In the genomic region with DNA sequence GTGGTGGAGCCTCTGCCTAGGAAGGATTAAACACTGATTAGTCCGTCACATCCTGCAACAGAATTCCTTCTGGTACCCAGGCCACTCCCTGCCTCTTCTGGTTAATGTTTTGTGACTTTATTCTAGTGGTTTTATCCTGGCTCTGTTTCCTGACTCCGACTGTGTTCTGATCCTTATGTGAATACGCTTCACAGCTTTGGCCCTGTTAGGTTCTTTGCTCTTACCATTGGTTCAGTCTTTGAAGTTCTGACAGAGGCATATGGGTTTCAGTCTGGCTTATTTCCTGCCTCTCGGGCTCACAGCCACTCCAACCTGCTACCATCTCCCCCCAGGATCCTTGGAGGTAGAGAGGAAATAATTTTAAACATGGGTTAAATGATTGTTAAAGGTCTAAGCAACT, we compare ENCODE assay signal across 14 cellular contexts.
"Had no signal": no experiment of that assay in that cellular context is flagged by ENCODE, and none has a peak within 500 bp of the region (broad histone marks: within the 10 kb centered on the region; RNA-seq: fewer than 3 reads in every experiment).

No MANE protein-coding gene starts in this region.

- H3K27me3 Mint-ChIP-seq: stimulated activated naive CD8-positive, alpha-beta T cell treated with anti-CD3 and anti-CD28 coated beads, Interleukin-15, amount 100 ng/mL, for 72 hours had no signal

- ATAC-seq: psoas muscle; stimulated activated naive CD8-positive, alpha-beta T cell treated with anti-CD3 and anti-CD28 coated beads, Interleukin-15, amount 100 ng/mL, for 72 hours; upper lobe of right lung had no signal

- H3K4me3 ChIP-seq: psoas muscle, right lobe of liver, testis, upper lobe of right lung had no signal

- H3K27me3 ChIP-seq: right lobe of liver, testis, upper lobe of right lung had no signal

- DNase-seq: activated CD4-positive, CD25-positive, alpha-beta regulatory T cell treated with anti-CD3 and anti-CD28 coated beads, Interleukin-2, amount 50 U/mL, for 72 hours; activated effector memory CD4-positive, alpha-beta T cell treated with Interleukin-2 at 50 U/mL for 16 hours; aorta; cerebellar nuclear complex; dermis blood vessel endothelial cell; foreskin melanocyte; mesendoderm; psoas muscle; right lobe of liver; stimulated activated naive CD8-positive, alpha-beta T cell treated with anti-CD3 and anti-CD28 coated beads, Interleukin-15, amount 100 ng/mL, for 72 hours; T-helper 9 cell; testis; upper lobe of right lung had no signal

- H3K36me3 ChIP-seq: right lobe of liver, upper lobe of right lung had no signal

- H3K27ac ChIP-seq: epithelial cell of prostate, psoas muscle, right lobe of liver, testis, upper lobe of right lung had no signal

- H3K4me1 ChIP-seq: psoas muscle, right lobe of liver, testis, upper lobe of right lung had no signal

- H3K9me3 ChIP-seq: psoas muscle, right lobe of liver, testis, upper lobe of right lung had no signal

- H3K4me3 Mint-ChIP-seq: stimulated activated naive CD8-positive, alpha-beta T cell treated with anti-CD3 and anti-CD28 coated beads, Interleukin-15, amount 100 ng/mL, for 72 hours had no signal
